1 cellular context compared by ENCODE assay signal in genomic region chr3:126983653-126984390, GRCh38.
TF ChIP-seq lines count a peak whose summit lies in the region.

No MANE protein-coding gene starts in this region.

TF ChIP-seq in HepG2, 621 proteins besides CTCF, POLR2A, EP300 and RAD21 (continued from another document):
- TF ChIP-seq UBTF (CRISPR knock-in tag; IDR thresholded peaks at IDR 0.05) (peak; percentile 82), ZNF687 (CRISPR knock-in tag; IDR thresholded peaks at IDR 0.05) (peak; percentile 62), ZBTB1 (CRISPR knock-in tag; IDR thresholded peaks at IDR 0.05; ENCODE audit: borderline replicate concordance) (no peak), CSRNP1 (CRISPR knock-in tag; IDR thresholded peaks at IDR 0.05) (no peak), ZNF768 (CRISPR knock-in tag; IDR thresholded peaks at IDR 0.05) (0 out of 2 replicates have a peak, but pooled peaks have one; percentile 24), ZFY (CRISPR knock-in tag; IDR thresholded peaks at IDR 0.05) (peak; percentile 73), SPEN (CRISPR knock-in tag; IDR thresholded peaks at IDR 0.05; ENCODE audit: low read depth) (0 out of 2 replicates have a peak, but pooled peaks have one; percentile 18), REPIN1 (CRISPR knock-in tag; IDR thresholded peaks at IDR 0.05; ENCODE audit: borderline replicate concordance, low read depth) (no peak), ARID3A (IDR thresholded peaks at IDR 0.05; ENCODE audit: low read depth, low read length) (no peak), SAP130 (CRISPR knock-in tag; IDR thresholded peaks at IDR 0.05; ENCODE audit: low read depth) (peak; percentile 24; the same call in 1 of the 2 replicates), HOXA3 (CRISPR knock-in tag; IDR thresholded peaks at IDR 0.05) (0 out of 2 replicates have a peak, but pooled peaks have one; percentile 14), HNRNPK (IDR thresholded peaks at IDR 0.05; ENCODE audit: low read depth, low read length, poor library complexity, severe bottlenecking) (no peak)
- TF ChIP-seq, protein P1, sequence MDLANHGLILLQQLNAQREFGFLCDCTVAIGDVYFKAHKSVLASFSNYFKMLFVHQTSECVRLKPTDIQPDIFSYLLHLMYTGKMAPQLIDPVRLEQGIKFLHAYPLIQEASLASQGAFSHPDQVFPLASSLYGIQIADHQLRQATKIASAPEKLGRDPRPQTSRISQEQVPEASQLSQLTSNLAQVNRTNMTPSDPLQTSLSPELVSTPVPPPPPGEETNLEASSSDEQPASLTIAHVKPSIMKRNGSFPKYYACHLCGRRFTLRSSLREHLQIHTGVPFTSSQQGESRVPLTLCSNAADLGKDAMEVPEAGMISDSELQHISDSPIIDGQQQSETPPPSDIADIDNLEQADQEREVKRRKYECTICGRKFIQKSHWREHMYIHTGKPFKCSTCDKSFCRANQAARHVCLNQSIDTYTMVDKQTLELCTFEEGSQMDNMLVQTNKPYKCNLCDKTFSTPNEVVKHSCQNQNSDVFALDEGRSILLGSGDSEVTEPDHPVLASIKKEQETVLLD (CRISPR knock-in tag; IDR thresholded peaks at IDR 0.05; ENCODE audit: low read depth), result no peak
- TF ChIP-seq, protein P2, sequence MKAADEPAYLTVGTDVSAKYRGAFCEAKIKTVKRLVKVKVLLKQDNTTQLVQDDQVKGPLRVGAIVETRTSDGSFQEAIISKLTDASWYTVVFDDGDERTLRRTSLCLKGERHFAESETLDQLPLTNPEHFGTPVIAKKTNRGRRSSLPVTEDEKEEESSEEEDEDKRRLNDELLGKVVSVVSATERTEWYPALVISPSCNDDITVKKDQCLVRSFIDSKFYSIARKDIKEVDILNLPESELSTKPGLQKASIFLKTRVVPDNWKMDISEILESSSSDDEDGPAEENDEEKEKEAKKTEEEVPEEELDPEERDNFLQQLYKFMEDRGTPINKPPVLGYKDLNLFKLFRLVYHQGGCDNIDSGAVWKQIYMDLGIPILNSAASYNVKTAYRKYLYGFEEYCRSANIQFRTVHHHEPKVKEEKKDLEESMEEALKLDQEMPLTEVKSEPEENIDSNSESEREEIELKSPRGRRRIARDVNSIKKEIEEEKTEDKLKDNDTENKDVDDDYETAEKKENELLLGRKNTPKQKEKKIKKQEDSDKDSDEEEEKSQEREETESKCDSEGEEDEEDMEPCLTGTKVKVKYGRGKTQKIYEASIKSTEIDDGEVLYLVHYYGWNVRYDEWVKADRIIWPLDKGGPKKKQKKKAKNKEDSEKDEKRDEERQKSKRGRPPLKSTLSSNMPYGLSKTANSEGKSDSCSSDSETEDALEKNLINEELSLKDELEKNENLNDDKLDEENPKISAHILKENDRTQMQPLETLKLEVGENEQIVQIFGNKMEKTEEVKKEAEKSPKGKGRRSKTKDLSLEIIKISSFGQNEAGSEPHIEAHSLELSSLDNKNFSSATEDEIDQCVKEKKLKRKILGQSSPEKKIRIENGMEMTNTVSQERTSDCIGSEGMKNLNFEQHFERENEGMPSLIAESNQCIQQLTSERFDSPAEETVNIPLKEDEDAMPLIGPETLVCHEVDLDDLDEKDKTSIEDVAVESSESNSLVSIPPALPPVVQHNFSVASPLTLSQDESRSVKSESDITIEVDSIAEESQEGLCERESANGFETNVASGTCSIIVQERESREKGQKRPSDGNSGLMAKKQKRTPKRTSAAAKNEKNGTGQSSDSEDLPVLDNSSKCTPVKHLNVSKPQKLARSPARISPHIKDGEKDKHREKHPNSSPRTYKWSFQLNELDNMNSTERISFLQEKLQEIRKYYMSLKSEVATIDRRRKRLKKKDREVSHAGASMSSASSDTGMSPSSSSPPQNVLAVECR (CRISPR knock-in tag; IDR thresholded peaks at IDR 0.05; ENCODE audit: borderline replicate concordance), result 0 out of 2 replicates have a peak, but pooled peaks have one; percentile 14
